ENCODE assay signal across 1 cellular context in genomic region chr1:214567481-214567980, GRCh38.
TF ChIP-seq lines count a peak whose summit lies in the region.

No MANE protein-coding gene starts in this region.

TF ChIP-seq in A549, 52 proteins besides CTCF, POLR2A, EP300 and RAD21:
- TF ChIP-seq CHD2 (IDR thresholded peaks at IDR 0.05; ENCODE audit: low read length, partially characterized antibody) (no peak), CBX2 (IDR thresholded peaks at IDR 0.05; ENCODE audit: borderline replicate concordance, low read depth) (no peak), ZC3H11A (IDR thresholded peaks at IDR 0.05) (no peak), HOXB5 (CRISPR knock-in tag; IDR thresholded peaks at IDR 0.05) (no peak), HOXB13 (CRISPR knock-in tag; IDR thresholded peaks at IDR 0.05; ENCODE audit: low read depth) (no peak), RNF2 (IDR thresholded peaks at IDR 0.05; ENCODE audit: borderline replicate concordance, low read depth) (no peak), MYC (IDR thresholded peaks at IDR 0.05; ENCODE audit: borderline replicate concordance, low read length) (no peak), NPAS2 (CRISPR knock-in tag; IDR thresholded peaks at IDR 0.05; ENCODE audit: borderline replicate concordance) (no peak), HEYL (CRISPR knock-in tag; IDR thresholded peaks at IDR 0.05) (no peak), NFE2L2 (conservative IDR thresholded peaks at IDR 0.05; ENCODE audit: low read length) (no peak), USF2 (IDR thresholded peaks at IDR 0.05) (no peak), POLR2AphosphoS2 (conservative IDR thresholded peaks at IDR 0.05; ENCODE audit: low read length) (no peak), CEBPB (IDR thresholded peaks at IDR 0.05) (no peak), CHD4 (IDR thresholded peaks at IDR 0.05; ENCODE audit: borderline replicate concordance) (no peak), JUN (IDR thresholded peaks at IDR 0.05) (no peak), NR3C1 (IDR thresholded peaks at IDR 0.05) (no peak), E2F6 (IDR thresholded peaks at IDR 0.05; ENCODE audit: borderline replicate concordance, low read depth) (no peak), BHLHE40 (IDR thresholded peaks at IDR 0.05; ENCODE audit: low read depth, low read length) (no peak)
- TF ChIP-seq, protein P1, sequence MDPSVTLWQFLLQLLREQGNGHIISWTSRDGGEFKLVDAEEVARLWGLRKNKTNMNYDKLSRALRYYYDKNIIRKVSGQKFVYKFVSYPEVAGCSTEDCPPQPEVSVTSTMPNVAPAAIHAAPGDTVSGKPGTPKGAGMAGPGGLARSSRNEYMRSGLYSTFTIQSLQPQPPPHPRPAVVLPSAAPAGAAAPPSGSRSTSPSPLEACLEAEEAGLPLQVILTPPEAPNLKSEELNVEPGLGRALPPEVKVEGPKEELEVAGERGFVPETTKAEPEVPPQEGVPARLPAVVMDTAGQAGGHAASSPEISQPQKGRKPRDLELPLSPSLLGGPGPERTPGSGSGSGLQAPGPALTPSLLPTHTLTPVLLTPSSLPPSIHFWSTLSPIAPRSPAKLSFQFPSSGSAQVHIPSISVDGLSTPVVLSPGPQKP (IDR thresholded peaks at IDR 0.05; ENCODE audit: low read depth, low read length) = no peak
- TF ChIP-seq, protein P2, sequence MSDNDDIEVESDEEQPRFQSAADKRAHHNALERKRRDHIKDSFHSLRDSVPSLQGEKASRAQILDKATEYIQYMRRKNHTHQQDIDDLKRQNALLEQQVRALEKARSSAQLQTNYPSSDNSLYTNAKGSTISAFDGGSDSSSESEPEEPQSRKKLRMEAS (IDR thresholded peaks at IDR 0.05) = no peak
